22 cellular contexts compared by ENCODE assay signal in the genomic region with DNA sequence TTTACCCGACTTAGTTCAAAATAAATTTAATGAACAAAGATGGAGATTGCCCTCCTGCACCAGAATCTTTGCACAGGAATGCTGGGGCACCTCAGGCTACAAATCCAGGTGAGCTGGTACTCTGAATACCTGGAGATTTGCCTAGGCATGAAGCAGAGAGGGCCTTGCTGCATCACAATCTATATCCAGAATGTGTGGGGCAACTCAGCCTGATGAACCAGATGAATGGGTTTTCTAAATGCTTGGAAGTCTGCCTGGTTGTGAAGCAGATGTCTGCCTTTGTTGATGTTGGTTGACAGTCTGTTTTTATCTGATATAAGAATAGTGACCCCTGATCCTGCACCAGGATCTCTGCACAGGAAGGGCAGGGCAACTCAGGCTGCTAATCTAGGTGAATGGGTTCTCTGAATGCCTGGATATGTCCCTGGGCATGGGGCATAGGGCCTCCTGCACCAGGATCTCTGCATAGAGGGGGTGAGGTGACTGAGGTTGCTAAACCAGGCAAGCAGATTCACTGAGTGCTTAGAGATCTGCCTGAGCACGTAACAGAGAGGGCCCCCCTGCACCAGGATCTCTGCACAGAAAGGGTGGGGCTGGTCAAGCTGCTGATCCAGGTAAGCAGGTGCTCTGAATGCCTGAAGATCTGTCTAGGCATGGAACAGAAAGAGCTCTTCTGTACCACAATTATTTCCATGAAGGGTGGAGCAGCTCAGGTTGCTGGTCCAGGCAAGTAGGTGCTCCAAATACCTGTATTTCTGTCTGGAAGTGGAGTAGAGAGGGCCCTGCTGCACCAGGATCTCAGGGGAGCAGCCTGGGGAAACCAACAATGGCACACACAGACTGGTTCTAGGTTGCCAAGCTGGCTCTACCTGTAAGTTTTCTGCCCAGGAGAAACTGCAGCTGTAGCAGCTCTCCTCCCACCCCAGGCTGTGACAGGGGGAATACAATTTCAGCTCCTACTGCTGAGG.
DNase-seq lines count a peak whose midpoint lies in the region; ATAC-seq, FAIRE-seq and TF ChIP-seq lines count a peak whose summit lies in the region.
"Had no signal": no experiment of that assay in that cellular context is flagged by ENCODE, and none has a peak within 500 bp of the region (broad histone marks: within the 10 kb centered on the region; RNA-seq: fewer than 3 reads in every experiment).

No MANE protein-coding gene starts in this region.

- H3K36me3 ChIP-seq in PC-9 (ENCODE audit: low read depth): no peaks in the 10 kb centered on the region
- H3K36me3 ChIP-seq in esophagus (ENCODE audit: control insufficient read depth in 2 of 2, insufficient read depth in 2 of 2, low read length in 1 of 2): no peaks in the 10 kb centered on the region
- H3K36me3 ChIP-seq: BLaER1 treated with 17β-estradiol and CSF1 and Interleukin-3, amounts not matched to agents 10 nM and 100 nM had no signal

- H3K27ac Mint-ChIP-seq in natural killer cell: no peak overlapping the region
- H3K27ac Mint-ChIP-seq: B cell; CD8-positive, alpha-beta T cell had no signal

- H3F3A ChIP-seq in PC-9 (ENCODE audit: insufficient read depth, low read depth): no peaks in the 10 kb centered on the region

- 51 to 57% methylated on average over 2 of the region's 2 CpGs for WGBS in esophagus, 2 donors
- 42 to 64% methylated on average over 2 of the region's 2 CpGs for WGBS in lower leg skin, 2 donors

- H3K9me3 ChIP-seq in PC-9 (ENCODE audit: insufficient read depth, low read depth): peaks cover 6% of the 10 kb centered on the region; the same call in 1 of the 2 replicates
- H3K9me3 ChIP-seq in esophagus (ENCODE audit: control insufficient read depth in 2 of 2, insufficient read depth in 1 of 2, low read depth in 1 of 2, low read length in 1 of 2): peaks cover 0 to 5% of the 10 kb centered on the region in 2 donors

- H3K4me1 Mint-ChIP-seq in natural killer cell: no peaks in the 10 kb centered on the region
- H3K4me1 Mint-ChIP-seq: B cell, GM23338 had no signal

- POLR2A ChIA-PET in PC-9 (lab: Charles Lee; ENCODE audit: unreplicated experiment): interaction anchor here (0.6 kb wide), 1 partner anchor 11 kb away, joined by 8 read pairs; no protein-coding TSS in a partner anchor

- TF ChIP-seq POLR2A in lower leg skin (IDR thresholded peaks at IDR 0.05): no peak

- H3K4me3 Mint-ChIP-seq in natural killer cell: no peak overlapping the region
- H3K4me3 Mint-ChIP-seq: B cell; CD8-positive, alpha-beta T cell; GM23338 had no signal

- H3K4me2 ChIP-seq in PC-9: no peak overlapping the region
- H3K4me2 ChIP-seq: BLaER1 treated with 17β-estradiol and CSF1 and Interleukin-3, amounts not matched to agents 10 nM and 100 nM; GM23338 had no signal

- H3K4me1 ChIP-seq in PC-9 (replicated peaks; ENCODE audit: insufficient read depth) (no peaks in the 10 kb centered on the region), esophagus (ENCODE audit: control insufficient read depth in 2 of 2, insufficient read depth in 2 of 2, low read length in 1 of 2) (peaks cover 0 to 4% of the 10 kb centered on the region in 2 donors)
- H3K4me1 ChIP-seq: BLaER1 treated with 17β-estradiol and CSF1 and Interleukin-3, amounts not matched to agents 10 nM and 100 nM had no signal

- CTCF ChIA-PET in PC-9 (lab: Charles Lee): no interaction called here

- FAIRE-seq in D721Med (lab: Jason Lieb, UNC): no peak
- FAIRE-seq: GM12891, H54, HTR-8/SVneo had no signal

- TF ChIP-seq CTCF in PC-9 (conservative IDR thresholded peaks at IDR 0.05) (no peak), lower leg skin (IDR thresholded peaks at IDR 0.05) (no peak), natural killer cell (IDR thresholded peaks at IDR 0.05) (no peak), D721Med (IDR thresholded peaks at IDR 0.05; ENCODE audit: insufficient read depth, missing control alignments) (no peak)

- H3K4me3 ChIP-seq in PC-9 (no peak overlapping the region), esophagus (ENCODE audit: low read depth in 1 of 2, low read length in 2 of 2) (no peak overlapping the region), lower leg skin (ENCODE audit: low read depth, poor library complexity, severe bottlenecking) (no peak overlapping the region)
- H3K4me3 ChIP-seq: BLaER1 treated with 17β-estradiol and CSF1 and Interleukin-3, amounts not matched to agents 10 nM and 100 nM; GM23338 had no signal

- H3K27me3 ChIP-seq in PC-9 (ENCODE audit: insufficient read depth, low read depth) (no peaks in the 10 kb centered on the region), esophagus (ENCODE audit: control insufficient read depth in 1 of 2, insufficient read depth in 2 of 2, low read length in 2 of 2) (no peaks in the 10 kb centered on the region)
- H3K27me3 ChIP-seq: BLaER1 treated with 17β-estradiol and CSF1 and Interleukin-3, amounts not matched to agents 10 nM and 100 nM had no signal

- intact Hi-C loops in PC-9 (cut with micrococcal nuclease; ENCODE audit: unreplicated experiment): no loop called here
- intact Hi-C loops in lower leg skin (cut with DNase I; ENCODE audit: low total_unique reads): no loop called here
- intact Hi-C loops in natural killer cell (cut with micrococcal nuclease): no loop called here

- H3K27ac ChIP-seq in PC-9 (no peak overlapping the region), esophagus (ENCODE audit: low read depth in 2 of 2, low read length in 1 of 2) (peak overlapping the region; percentile 63 to 80)
- H3K27ac ChIP-seq: BLaER1 treated with 17β-estradiol and CSF1 and Interleukin-3, amounts not matched to agents 10 nM and 100 nM had no signal

- no peaks in the 10 kb centered on the region for H3K9me2 ChIP-seq in PC-9 (ENCODE audit: insufficient read depth)

- H4K20me1 ChIP-seq in PC-9 (ENCODE audit: insufficient read depth): no peaks in the 10 kb centered on the region
- H4K20me1 ChIP-seq: BLaER1 treated with 17β-estradiol and CSF1 and Interleukin-3, amounts not matched to agents 10 nM and 100 nM had no signal

- BruUV-seq in PC-9 (replicated peaks; lab: Mats Ljungman, UMichigan): no TSS peak

- peak; percentile 20 for DNase-seq in Ammon's horn (ENCODE audit: low spot score)
- DNase-seq in PC-9: peak in 1 of 2 experiments; percentile 38
- DNase-seq in lower leg skin (ENCODE audit: low spot score in 2 of 2): peak; percentile 14 to 76
- DNase-seq in natural killer cell: no peak
- DNase-seq in NCI-H2171 (lab: John Stamatoyannopoulos, UW): no peak
- DNase-seq in D721Med (ENCODE audit: insufficient read length, low spot score): no peak
- DNase-seq: 8988T; Calu3; CD8-positive, alpha-beta T cell; DMS 273 treated with DMSO at 0.1 percent for 48 hours; DMS53; DND-41; EL; HCEC 1CT; IMR-90 had no signal

- H3K79me2 ChIP-seq in PC-9 (ENCODE audit: low read depth): no peaks in the 10 kb centered on the region

- H3K27me3 Mint-ChIP-seq in natural killer cell (ENCODE audit: low read depth in 2 of 2): no peaks in the 10 kb centered on the region
- H3K27me3 Mint-ChIP-seq: B cell had no signal

- H3K9me3 Mint-ChIP-seq in natural killer cell: peaks cover 14 to 16% of the 10 kb centered on the region in 2 donors

- ATAC-seq in natural killer cell: no peak
- ATAC-seq: CD8-positive, alpha-beta T cell; GM23338 had no signal

- H2AFZ ChIP-seq in PC-9: 0 out of 2 replicates have a peak overlapping the region, but pooled peaks have one; percentile 25
- H2AFZ ChIP-seq: GM23338 had no signal

- H3K36me3 Mint-ChIP-seq in natural killer cell: peaks cover 7% of the 10 kb centered on the region
- H3K36me3 Mint-ChIP-seq: CD8-positive, alpha-beta T cell had no signal

Comparison
In these comparisons a context has a peak if more than half of its experiments do, and no peak if none do; other contexts are left out.
1. DNase-seq: peak in Ammon's horn (single experiment) and lower leg skin (2 of 2); none in natural killer cell (single experiment), NCI-H2171 (single experiment) and D721Med (single experiment).